35 cellular contexts compared by ENCODE assay signal in genomic region chr11:71064183-71064582, GRCh38.
"Had no signal": no experiment of that assay in that cellular context is flagged by ENCODE, and none has a peak within 500 bp of the region (broad histone marks: within the 10 kb centered on the region; RNA-seq: fewer than 3 reads in every experiment).

No MANE protein-coding gene starts in this region.

- H3K9me3 Mint-ChIP-seq: activated CD4-positive, alpha-beta memory T cell treated with anti-CD3 and anti-CD28 coated beads for 36 hours; activated CD4-positive, alpha-beta T cell treated with anti-CD3 and anti-CD28 coated beads, Interleukin-2, amount 10 ng/mL, durations not matched to agents 24 days and 14 days; activated naive CD4-positive, alpha-beta T cell treated with anti-CD3 and anti-CD28 coated beads for 36 hours; activated naive CD4-positive, alpha-beta T cell treated with anti-CD3 and anti-CD28 coated beads, Interleukin-2, amount 50 U/mL, for 24 hours; activated naive CD8-positive, alpha-beta T cell treated with anti-CD3 and anti-CD28 coated beads for 36 hours; activated naive CD8-positive, alpha-beta T cell treated with anti-CD3 and anti-CD28 coated beads, Interleukin-2, amount 50 U/mL, for 24 hours; activated T-helper 1 cell treated with anti-CD3 and anti-CD28 coated beads, Interleukin-12 subunit alpha, Interleukin-12 subunit beta, Interleukin-2, Interleukin-4 antibody, amounts not matched to agents 30 ng/mL and 10 ng/mL and 1 ng/mL, durations not matched to agents 14 hours and 24 hours and 36 hours; activated T-helper 2 cell treated with anti-CD3 and anti-CD28 coated beads, Interferon-gamma antibody, Interleukin-2, Interleukin-4, amounts not matched to agents 10 μg/mL and 5 μg/mL and 100 μg/mL, durations not matched to agents 14 hours and 24 hours and 36 hours; T-helper 2 cell treated with Interferon-gamma antibody and Interleukin-4, amounts not matched to agents 5 μg/mL and 100 μg/mL, for 36 hours had no signal

- H3K4me3 Mint-ChIP-seq: activated CD4-positive, alpha-beta memory T cell treated with anti-CD3 and anti-CD28 coated beads for 36 hours; activated CD4-positive, alpha-beta T cell treated with anti-CD3 and anti-CD28 coated beads for 36 hours; activated CD4-positive, alpha-beta T cell treated with anti-CD3 and anti-CD28 coated beads, Interleukin-2, amount 10 ng/mL, durations not matched to agents 24 days and 14 days; activated CD8-positive, alpha-beta memory T cell treated with anti-CD3 and anti-CD28 coated beads, Interleukin-2, amount 10 ng/mL, durations not matched to agents 7 days and 5 days; activated CD8-positive, alpha-beta T cell treated with anti-CD3 and anti-CD28 coated beads, Interleukin-2, amount 10 ng/mL, durations not matched to agents 7 days and 5 days; activated naive CD4-positive, alpha-beta T cell treated with anti-CD3 and anti-CD28 coated beads for 36 hours; activated naive CD4-positive, alpha-beta T cell treated with anti-CD3 and anti-CD28 coated beads, Interleukin-2, amount 50 U/mL, for 24 hours; activated naive CD8-positive, alpha-beta T cell treated with anti-CD3 and anti-CD28 coated beads for 36 hours; activated naive CD8-positive, alpha-beta T cell treated with anti-CD3 and anti-CD28 coated beads, Interleukin-2, amount 50 U/mL, for 24 hours; activated T-helper 1 cell treated with anti-CD3 and anti-CD28 coated beads, Interleukin-12 subunit alpha, Interleukin-12 subunit beta, Interleukin-2, Interleukin-4 antibody, amounts not matched to agents 30 ng/mL and 10 ng/mL and 1 ng/mL, durations not matched to agents 14 hours and 24 hours and 36 hours; T-helper 17 cell; T-helper 2 cell treated with Interferon-gamma antibody and Interleukin-4, amounts not matched to agents 5 μg/mL and 100 μg/mL, for 36 hours had no signal

- DNase-seq: activated CD4-positive, alpha-beta memory T cell treated with anti-CD3 and anti-CD28 coated beads for 36 hours; activated CD4-positive, alpha-beta T cell treated with anti-CD3 and anti-CD28 coated beads for 36 hours; activated CD4-positive, alpha-beta T cell treated with anti-CD3 and anti-CD28 coated beads, Interleukin-2, amount 10 ng/mL, durations not matched to agents 24 days and 14 days; activated CD4-positive, CD25-positive, alpha-beta regulatory T cell; activated CD4-positive, CD25-positive, alpha-beta regulatory T cell treated with anti-CD3 and anti-CD28 coated beads, Interleukin-2, amount 50 U/mL, for 72 hours; activated CD8-positive, alpha-beta memory T cell treated with anti-CD3 and anti-CD28 coated beads, Interleukin-2, amount 10 ng/mL, durations not matched to agents 7 days and 5 days; activated CD8-positive, alpha-beta memory T cell treated with anti-CD3 and anti-CD28 coated beads, Interleukin-2, amount 50 U/mL, for 4 hours; activated CD8-positive, alpha-beta T cell treated with anti-CD3 and anti-CD28 coated beads, Interleukin-2, amount 10 ng/mL, durations not matched to agents 7 days and 5 days; activated effector memory CD4-positive, alpha-beta T cell treated with anti-CD3 and anti-CD28 coated beads, Interleukin-2, amount 50 U/mL, for 16 hours; activated naive CD4-positive, alpha-beta T cell treated with anti-CD3 and anti-CD28 coated beads for 36 hours; activated naive CD8-positive, alpha-beta T cell treated with anti-CD3 and anti-CD28 coated beads for 36 hours; activated naive CD8-positive, alpha-beta T cell treated with anti-CD3 and anti-CD28 coated beads, Interleukin-2, amount 50 U/mL, for 24 hours; activated T-cell treated with anti-CD3 and anti-CD28 coated beads, Interleukin-2, amount 50 U/mL, for 1 hour; activated T-cell treated with anti-CD3 and anti-CD28 coated beads, Interleukin-2, amount 50 U/mL, for 48 hours; adrenal gland; amygdala; aorta; body of pancreas; caudate nucleus; colonic mucosa; effector CD8-positive, alpha-beta T cell; esophagus squamous epithelium; foreskin melanocyte; heart right ventricle; T-helper 17 cell; T1000; WERI-Rb-1 had no signal

- H3K4me1 ChIP-seq: adrenal gland, body of pancreas, colonic mucosa, esophagus squamous epithelium, gastroesophageal sphincter, heart right ventricle had no signal

- FAIRE-seq: endometrium, endothelial cell of umbilical vein had no signal

- H3K4me1 Mint-ChIP-seq: activated CD4-positive, alpha-beta T cell treated with anti-CD3 and anti-CD28 coated beads for 36 hours; activated CD4-positive, alpha-beta T cell treated with anti-CD3 and anti-CD28 coated beads, Interleukin-2, amount 10 ng/mL, durations not matched to agents 24 days and 14 days; activated CD8-positive, alpha-beta memory T cell treated with anti-CD3 and anti-CD28 coated beads, Interleukin-2, amount 10 ng/mL, durations not matched to agents 7 days and 5 days; activated naive CD4-positive, alpha-beta T cell treated with anti-CD3 and anti-CD28 coated beads, Interleukin-2, amount 50 U/mL, for 24 hours; activated naive CD8-positive, alpha-beta T cell treated with anti-CD3 and anti-CD28 coated beads for 36 hours; activated naive CD8-positive, alpha-beta T cell treated with anti-CD3 and anti-CD28 coated beads, Interleukin-2, amount 50 U/mL, for 24 hours; T-helper 17 cell had no signal

- ATAC-seq: activated CD4-positive, alpha-beta T cell treated with anti-CD3 and anti-CD28 coated beads for 36 hours; activated CD8-positive, alpha-beta memory T cell treated with anti-CD3 and anti-CD28 coated beads, Interleukin-2, amount 10 ng/mL, durations not matched to agents 7 days and 5 days; activated CD8-positive, alpha-beta T cell treated with anti-CD3 and anti-CD28 coated beads, Interleukin-2, amount 10 ng/mL, durations not matched to agents 7 days and 5 days; activated naive CD8-positive, alpha-beta T cell treated with anti-CD3 and anti-CD28 coated beads, Interleukin-2, amount 50 U/mL, for 24 hours; body of pancreas; gastroesophageal sphincter; heart right ventricle; T-helper 17 cell had no signal

- H3K27ac ChIP-seq: adrenal gland, body of pancreas, colonic mucosa, epithelial cell of prostate, esophagus squamous epithelium, gastroesophageal sphincter, heart right ventricle, WERI-Rb-1 had no signal

- H3K36me3 Mint-ChIP-seq: activated CD4-positive, alpha-beta memory T cell treated with anti-CD3 and anti-CD28 coated beads for 36 hours; activated CD8-positive, alpha-beta memory T cell treated with anti-CD3 and anti-CD28 coated beads, Interleukin-2, amount 10 ng/mL, durations not matched to agents 7 days and 5 days; activated naive CD4-positive, alpha-beta T cell treated with anti-CD3 and anti-CD28 coated beads, Interleukin-2, amount 50 U/mL, for 24 hours; activated naive CD8-positive, alpha-beta T cell treated with anti-CD3 and anti-CD28 coated beads for 36 hours had no signal

- H3K4me3 ChIP-seq: adrenal gland, body of pancreas, colonic mucosa, esophagus squamous epithelium, gastroesophageal sphincter, heart right ventricle had no signal

- H3K36me3 ChIP-seq: adrenal gland, colonic mucosa, esophagus squamous epithelium, gastroesophageal sphincter, heart right ventricle, WERI-Rb-1 had no signal

- H3K27me3 ChIP-seq: body of pancreas, colonic mucosa had no signal

- H3K27ac Mint-ChIP-seq: activated CD4-positive, alpha-beta memory T cell treated with anti-CD3 and anti-CD28 coated beads for 36 hours; activated CD4-positive, alpha-beta T cell treated with anti-CD3 and anti-CD28 coated beads for 36 hours; activated CD4-positive, alpha-beta T cell treated with anti-CD3 and anti-CD28 coated beads, Interleukin-2, amount 10 ng/mL, durations not matched to agents 24 days and 14 days; activated CD8-positive, alpha-beta memory T cell treated with anti-CD3 and anti-CD28 coated beads, Interleukin-2, amount 10 ng/mL, durations not matched to agents 7 days and 5 days; activated CD8-positive, alpha-beta T cell treated with anti-CD3 and anti-CD28 coated beads, Interleukin-2, amount 10 ng/mL, durations not matched to agents 7 days and 5 days; activated naive CD4-positive, alpha-beta T cell treated with anti-CD3 and anti-CD28 coated beads for 36 hours; activated naive CD4-positive, alpha-beta T cell treated with anti-CD3 and anti-CD28 coated beads, Interleukin-2, amount 50 U/mL, for 24 hours; activated naive CD8-positive, alpha-beta T cell treated with anti-CD3 and anti-CD28 coated beads for 36 hours; activated naive CD8-positive, alpha-beta T cell treated with anti-CD3 and anti-CD28 coated beads, Interleukin-2, amount 50 U/mL, for 24 hours; activated T-helper 1 cell treated with anti-CD3 and anti-CD28 coated beads, Interleukin-12 subunit alpha, Interleukin-12 subunit beta, Interleukin-2, Interleukin-4 antibody, amounts not matched to agents 30 ng/mL and 10 ng/mL and 1 ng/mL, durations not matched to agents 14 hours and 24 hours and 36 hours; activated T-helper 2 cell treated with anti-CD3 and anti-CD28 coated beads, Interferon-gamma antibody, Interleukin-2, Interleukin-4, amounts not matched to agents 10 μg/mL and 5 μg/mL and 100 μg/mL, durations not matched to agents 14 hours and 24 hours and 36 hours; T-helper 17 cell; T-helper 2 cell treated with Interferon-gamma antibody and Interleukin-4, amounts not matched to agents 5 μg/mL and 100 μg/mL, for 36 hours had no signal

- H3K9me3 ChIP-seq: adrenal gland, body of pancreas, colonic mucosa, esophagus squamous epithelium, gastroesophageal sphincter, heart right ventricle had no signal

- H3K27me3 Mint-ChIP-seq: activated CD8-positive, alpha-beta memory T cell treated with anti-CD3 and anti-CD28 coated beads, Interleukin-2, amount 10 ng/mL, durations not matched to agents 7 days and 5 days had no signal
